1 cellular context compared by ENCODE assay signal in the genomic region with DNA sequence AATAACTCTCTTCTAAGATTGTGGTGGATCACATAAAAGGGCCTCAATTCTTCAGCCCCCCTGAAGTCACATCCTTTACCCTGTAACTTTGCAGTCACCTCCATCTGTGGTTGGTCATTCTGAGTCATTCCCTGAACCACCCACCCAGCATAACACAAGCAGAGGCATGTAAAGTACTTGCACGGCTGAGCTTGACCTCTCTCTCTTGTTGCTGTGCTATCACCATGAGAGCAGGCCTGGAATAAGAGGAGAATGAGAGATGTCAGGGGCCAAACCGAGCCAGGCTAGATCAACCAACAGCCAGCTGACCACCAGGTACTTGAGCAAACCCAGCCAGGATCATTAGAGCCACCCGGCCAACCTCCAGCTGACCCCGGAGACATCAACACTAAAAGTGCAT.
TF ChIP-seq lines count a peak whose summit lies in the region.

No MANE protein-coding gene starts in this region.

TF ChIP-seq in GM12878, 131 proteins besides CTCF, POLR2A, EP300 and RAD21 (continued from another document and continues in another):
- TF ChIP-seq, protein P1, sequence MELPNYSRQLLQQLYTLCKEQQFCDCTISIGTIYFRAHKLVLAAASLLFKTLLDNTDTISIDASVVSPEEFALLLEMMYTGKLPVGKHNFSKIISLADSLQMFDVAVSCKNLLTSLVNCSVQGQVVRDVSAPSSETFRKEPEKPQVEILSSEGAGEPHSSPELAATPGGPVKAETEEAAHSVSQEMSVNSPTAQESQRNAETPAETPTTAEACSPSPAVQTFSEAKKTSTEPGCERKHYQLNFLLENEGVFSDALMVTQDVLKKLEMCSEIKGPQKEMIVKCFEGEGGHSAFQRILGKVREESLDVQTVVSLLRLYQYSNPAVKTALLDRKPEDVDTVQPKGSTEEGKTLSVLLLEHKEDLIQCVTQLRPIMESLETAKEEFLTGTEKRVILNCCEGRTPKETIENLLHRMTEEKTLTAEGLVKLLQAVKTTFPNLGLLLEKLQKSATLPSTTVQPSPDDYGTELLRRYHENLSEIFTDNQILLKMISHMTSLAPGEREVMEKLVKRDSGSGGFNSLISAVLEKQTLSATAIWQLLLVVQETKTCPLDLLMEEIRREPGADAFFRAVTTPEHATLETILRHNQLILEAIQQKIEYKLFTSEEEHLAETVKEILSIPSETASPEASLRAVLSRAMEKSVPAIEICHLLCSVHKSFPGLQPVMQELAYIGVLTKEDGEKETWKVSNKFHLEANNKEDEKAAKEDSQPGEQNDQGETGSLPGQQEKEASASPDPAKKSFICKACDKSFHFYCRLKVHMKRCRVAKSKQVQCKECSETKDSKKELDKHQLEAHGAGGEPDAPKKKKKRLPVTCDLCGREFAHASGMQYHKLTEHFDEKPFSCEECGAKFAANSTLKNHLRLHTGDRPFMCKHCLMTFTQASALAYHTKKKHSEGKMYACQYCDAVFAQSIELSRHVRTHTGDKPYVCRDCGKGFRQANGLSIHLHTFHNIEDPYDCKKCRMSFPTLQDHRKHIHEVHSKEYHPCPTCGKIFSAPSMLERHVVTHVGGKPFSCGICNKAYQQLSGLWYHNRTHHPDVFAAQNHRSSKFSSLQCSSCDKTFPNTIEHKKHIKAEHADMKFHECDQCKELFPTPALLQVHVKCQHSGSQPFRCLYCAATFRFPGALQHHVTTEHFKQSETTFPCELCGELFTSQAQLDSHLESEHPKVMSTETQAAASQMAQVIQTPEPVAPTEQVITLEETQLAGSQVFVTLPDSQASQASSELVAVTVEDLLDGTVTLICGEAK (IDR thresholded peaks at IDR 0.05; ENCODE audit: borderline replicate concordance), result no peak
- TF ChIP-seq RB1 (IDR thresholded peaks at IDR 0.05; ENCODE audit: borderline replicate concordance) (no peak), JUNB (IDR thresholded peaks at IDR 0.05) (peak; percentile 93), SMARCA5 (IDR thresholded peaks at IDR 0.05) (no peak), ZNF622 (IDR thresholded peaks at IDR 0.05) (no peak), STAT1 (conservative IDR thresholded peaks at IDR 0.05) (no peak), IKZF1 (conservative IDR thresholded peaks at IDR 0.05) (peak; percentile 66), ZNF384 (IDR thresholded peaks at IDR 0.05; ENCODE audit: borderline replicate concordance, low read depth, low read length) (no peak), FOXM1 (IDR thresholded peaks at IDR 0.05; ENCODE audit: low read depth, low read length) (peak; percentile 88; the same call in 1 of the 2 replicates), LARP7 (IDR thresholded peaks at IDR 0.05) (no peak), MYB (IDR thresholded peaks at IDR 0.05; ENCODE audit: borderline replicate concordance, low read depth, low read length) (no peak), TARDBP (IDR thresholded peaks at IDR 0.05; ENCODE audit: borderline replicate concordance) (peak; percentile 76), ZNF217 (IDR thresholded peaks at IDR 0.05) (no peak), NFXL1 (IDR thresholded peaks at IDR 0.05; ENCODE audit: borderline replicate concordance) (no peak), TCF7 (IDR thresholded peaks at IDR 0.05; ENCODE audit: borderline replicate concordance) (no peak), SIX5 (IDR thresholded peaks at IDR 0.05; ENCODE audit: low read depth, low read length, severe bottlenecking) (no peak), EGR1 (IDR thresholded peaks at IDR 0.05; ENCODE audit: borderline replicate concordance in 1 of 2, low read depth in 2 of 2, low read length in 2 of 2) (peak in 1 of 2 experiments; percentile 86; a peak in 2 of 3 replicates), TCF3 (IDR thresholded peaks at IDR 0.05; ENCODE audit: borderline replicate concordance, insufficient read depth, low read depth, low read length) (peak; percentile 37; the same call in 1 of the 2 replicates)
- TF ChIP-seq, protein P2, sequence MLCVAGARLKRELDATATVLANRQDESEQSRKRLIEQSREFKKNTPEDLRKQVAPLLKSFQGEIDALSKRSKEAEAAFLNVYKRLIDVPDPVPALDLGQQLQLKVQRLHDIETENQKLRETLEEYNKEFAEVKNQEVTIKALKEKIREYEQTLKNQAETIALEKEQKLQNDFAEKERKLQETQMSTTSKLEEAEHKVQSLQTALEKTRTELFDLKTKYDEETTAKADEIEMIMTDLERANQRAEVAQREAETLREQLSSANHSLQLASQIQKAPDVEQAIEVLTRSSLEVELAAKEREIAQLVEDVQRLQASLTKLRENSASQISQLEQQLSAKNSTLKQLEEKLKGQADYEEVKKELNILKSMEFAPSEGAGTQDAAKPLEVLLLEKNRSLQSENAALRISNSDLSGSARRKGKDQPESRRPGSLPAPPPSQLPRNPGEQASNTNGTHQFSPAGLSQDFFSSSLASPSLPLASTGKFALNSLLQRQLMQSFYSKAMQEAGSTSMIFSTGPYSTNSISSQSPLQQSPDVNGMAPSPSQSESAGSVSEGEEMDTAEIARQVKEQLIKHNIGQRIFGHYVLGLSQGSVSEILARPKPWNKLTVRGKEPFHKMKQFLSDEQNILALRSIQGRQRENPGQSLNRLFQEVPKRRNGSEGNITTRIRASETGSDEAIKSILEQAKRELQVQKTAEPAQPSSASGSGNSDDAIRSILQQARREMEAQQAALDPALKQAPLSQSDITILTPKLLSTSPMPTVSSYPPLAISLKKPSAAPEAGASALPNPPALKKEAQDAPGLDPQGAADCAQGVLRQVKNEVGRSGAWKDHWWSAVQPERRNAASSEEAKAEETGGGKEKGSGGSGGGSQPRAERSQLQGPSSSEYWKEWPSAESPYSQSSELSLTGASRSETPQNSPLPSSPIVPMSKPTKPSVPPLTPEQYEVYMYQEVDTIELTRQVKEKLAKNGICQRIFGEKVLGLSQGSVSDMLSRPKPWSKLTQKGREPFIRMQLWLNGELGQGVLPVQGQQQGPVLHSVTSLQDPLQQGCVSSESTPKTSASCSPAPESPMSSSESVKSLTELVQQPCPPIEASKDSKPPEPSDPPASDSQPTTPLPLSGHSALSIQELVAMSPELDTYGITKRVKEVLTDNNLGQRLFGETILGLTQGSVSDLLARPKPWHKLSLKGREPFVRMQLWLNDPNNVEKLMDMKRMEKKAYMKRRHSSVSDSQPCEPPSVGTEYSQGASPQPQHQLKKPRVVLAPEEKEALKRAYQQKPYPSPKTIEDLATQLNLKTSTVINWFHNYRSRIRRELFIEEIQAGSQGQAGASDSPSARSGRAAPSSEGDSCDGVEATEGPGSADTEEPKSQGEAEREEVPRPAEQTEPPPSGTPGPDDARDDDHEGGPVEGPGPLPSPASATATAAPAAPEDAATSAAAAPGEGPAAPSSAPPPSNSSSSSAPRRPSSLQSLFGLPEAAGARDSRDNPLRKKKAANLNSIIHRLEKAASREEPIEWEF (IDR thresholded peaks at IDR 0.05; ENCODE audit: insufficient replicate concordance, low read depth, low read length), result no peak
- TF ChIP-seq, protein P3, sequence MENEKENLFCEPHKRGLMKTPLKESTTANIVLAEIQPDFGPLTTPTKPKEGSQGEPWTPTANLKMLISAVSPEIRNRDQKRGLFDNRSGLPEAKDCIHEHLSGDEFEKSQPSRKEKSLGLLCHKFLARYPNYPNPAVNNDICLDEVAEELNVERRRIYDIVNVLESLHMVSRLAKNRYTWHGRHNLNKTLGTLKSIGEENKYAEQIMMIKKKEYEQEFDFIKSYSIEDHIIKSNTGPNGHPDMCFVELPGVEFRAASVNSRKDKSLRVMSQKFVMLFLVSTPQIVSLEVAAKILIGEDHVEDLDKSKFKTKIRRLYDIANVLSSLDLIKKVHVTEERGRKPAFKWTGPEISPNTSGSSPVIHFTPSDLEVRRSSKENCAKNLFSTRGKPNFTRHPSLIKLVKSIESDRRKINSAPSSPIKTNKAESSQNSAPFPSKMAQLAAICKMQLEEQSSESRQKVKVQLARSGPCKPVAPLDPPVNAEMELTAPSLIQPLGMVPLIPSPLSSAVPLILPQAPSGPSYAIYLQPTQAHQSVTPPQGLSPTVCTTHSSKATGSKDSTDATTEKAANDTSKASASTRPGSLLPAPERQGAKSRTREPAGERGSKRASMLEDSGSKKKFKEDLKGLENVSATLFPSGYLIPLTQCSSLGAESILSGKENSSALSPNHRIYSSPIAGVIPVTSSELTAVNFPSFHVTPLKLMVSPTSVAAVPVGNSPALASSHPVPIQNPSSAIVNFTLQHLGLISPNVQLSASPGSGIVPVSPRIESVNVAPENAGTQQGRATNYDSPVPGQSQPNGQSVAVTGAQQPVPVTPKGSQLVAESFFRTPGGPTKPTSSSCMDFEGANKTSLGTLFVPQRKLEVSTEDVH (IDR thresholded peaks at IDR 0.05; ENCODE audit: low read depth, partially characterized antibody), result no peak
- TF ChIP-seq, protein P4, sequence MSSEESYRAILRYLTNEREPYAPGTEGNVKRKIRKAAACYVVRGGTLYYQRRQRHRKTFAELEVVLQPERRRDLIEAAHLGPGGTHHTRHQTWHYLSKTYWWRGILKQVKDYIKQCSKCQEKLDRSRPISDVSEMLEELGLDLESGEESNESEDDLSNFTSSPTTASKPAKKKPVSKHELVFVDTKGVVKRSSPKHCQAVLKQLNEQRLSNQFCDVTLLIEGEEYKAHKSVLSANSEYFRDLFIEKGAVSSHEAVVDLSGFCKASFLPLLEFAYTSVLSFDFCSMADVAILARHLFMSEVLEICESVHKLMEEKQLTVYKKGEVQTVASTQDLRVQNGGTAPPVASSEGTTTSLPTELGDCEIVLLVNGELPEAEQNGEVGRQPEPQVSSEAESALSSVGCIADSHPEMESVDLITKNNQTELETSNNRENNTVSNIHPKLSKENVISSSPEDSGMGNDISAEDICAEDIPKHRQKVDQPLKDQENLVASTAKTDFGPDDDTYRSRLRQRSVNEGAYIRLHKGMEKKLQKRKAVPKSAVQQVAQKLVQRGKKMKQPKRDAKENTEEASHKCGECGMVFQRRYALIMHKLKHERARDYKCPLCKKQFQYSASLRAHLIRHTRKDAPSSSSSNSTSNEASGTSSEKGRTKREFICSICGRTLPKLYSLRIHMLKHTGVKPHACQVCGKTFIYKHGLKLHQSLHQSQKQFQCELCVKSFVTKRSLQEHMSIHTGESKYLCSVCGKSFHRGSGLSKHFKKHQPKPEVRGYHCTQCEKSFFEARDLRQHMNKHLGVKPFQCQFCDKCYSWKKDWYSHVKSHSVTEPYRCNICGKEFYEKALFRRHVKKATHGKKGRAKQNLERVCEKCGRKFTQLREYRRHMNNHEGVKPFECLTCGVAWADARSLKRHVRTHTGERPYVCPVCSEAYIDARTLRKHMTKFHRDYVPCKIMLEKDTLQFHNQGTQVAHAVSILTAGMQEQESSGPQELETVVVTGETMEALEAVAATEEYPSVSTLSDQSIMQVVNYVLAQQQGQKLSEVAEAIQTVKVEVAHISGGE (CRISPR knock-in tag; IDR thresholded peaks at IDR 0.05), result no peak
- TF ChIP-seq, protein P5, sequence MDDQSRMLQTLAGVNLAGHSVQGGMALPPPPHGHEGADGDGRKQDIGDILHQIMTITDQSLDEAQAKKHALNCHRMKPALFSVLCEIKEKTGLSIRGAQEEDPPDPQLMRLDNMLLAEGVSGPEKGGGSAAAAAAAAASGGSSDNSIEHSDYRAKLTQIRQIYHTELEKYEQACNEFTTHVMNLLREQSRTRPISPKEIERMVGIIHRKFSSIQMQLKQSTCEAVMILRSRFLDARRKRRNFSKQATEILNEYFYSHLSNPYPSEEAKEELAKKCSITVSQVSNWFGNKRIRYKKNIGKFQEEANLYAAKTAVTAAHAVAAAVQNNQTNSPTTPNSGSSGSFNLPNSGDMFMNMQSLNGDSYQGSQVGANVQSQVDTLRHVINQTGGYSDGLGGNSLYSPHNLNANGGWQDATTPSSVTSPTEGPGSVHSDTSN (IDR thresholded peaks at IDR 0.05; ENCODE audit: insufficient replicate concordance, low read depth, low read length), result no peak
- TF ChIP-seq, protein P6, sequence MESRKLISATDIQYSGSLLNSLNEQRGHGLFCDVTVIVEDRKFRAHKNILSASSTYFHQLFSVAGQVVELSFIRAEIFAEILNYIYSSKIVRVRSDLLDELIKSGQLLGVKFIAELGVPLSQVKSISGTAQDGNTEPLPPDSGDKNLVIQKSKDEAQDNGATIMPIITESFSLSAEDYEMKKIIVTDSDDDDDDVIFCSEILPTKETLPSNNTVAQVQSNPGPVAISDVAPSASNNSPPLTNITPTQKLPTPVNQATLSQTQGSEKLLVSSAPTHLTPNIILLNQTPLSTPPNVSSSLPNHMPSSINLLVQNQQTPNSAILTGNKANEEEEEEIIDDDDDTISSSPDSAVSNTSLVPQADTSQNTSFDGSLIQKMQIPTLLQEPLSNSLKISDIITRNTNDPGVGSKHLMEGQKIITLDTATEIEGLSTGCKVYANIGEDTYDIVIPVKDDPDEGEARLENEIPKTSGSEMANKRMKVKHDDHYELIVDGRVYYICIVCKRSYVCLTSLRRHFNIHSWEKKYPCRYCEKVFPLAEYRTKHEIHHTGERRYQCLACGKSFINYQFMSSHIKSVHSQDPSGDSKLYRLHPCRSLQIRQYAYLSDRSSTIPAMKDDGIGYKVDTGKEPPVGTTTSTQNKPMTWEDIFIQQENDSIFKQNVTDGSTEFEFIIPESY (IDR thresholded peaks at IDR 0.05), result no peak
- TF ChIP-seq, protein P7, sequence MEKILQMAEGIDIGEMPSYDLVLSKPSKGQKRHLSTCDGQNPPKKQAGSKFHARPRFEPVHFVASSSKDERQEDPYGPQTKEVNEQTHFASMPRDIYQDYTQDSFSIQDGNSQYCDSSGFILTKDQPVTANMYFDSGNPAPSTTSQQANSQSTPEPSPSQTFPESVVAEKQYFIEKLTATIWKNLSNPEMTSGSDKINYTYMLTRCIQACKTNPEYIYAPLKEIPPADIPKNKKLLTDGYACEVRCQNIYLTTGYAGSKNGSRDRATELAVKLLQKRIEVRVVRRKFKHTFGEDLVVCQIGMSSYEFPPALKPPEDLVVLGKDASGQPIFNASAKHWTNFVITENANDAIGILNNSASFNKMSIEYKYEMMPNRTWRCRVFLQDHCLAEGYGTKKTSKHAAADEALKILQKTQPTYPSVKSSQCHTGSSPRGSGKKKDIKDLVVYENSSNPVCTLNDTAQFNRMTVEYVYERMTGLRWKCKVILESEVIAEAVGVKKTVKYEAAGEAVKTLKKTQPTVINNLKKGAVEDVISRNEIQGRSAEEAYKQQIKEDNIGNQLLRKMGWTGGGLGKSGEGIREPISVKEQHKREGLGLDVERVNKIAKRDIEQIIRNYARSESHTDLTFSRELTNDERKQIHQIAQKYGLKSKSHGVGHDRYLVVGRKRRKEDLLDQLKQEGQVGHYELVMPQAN (conservative IDR thresholded peaks at IDR 0.05), result no peak
- TF ChIP-seq, protein P8, sequence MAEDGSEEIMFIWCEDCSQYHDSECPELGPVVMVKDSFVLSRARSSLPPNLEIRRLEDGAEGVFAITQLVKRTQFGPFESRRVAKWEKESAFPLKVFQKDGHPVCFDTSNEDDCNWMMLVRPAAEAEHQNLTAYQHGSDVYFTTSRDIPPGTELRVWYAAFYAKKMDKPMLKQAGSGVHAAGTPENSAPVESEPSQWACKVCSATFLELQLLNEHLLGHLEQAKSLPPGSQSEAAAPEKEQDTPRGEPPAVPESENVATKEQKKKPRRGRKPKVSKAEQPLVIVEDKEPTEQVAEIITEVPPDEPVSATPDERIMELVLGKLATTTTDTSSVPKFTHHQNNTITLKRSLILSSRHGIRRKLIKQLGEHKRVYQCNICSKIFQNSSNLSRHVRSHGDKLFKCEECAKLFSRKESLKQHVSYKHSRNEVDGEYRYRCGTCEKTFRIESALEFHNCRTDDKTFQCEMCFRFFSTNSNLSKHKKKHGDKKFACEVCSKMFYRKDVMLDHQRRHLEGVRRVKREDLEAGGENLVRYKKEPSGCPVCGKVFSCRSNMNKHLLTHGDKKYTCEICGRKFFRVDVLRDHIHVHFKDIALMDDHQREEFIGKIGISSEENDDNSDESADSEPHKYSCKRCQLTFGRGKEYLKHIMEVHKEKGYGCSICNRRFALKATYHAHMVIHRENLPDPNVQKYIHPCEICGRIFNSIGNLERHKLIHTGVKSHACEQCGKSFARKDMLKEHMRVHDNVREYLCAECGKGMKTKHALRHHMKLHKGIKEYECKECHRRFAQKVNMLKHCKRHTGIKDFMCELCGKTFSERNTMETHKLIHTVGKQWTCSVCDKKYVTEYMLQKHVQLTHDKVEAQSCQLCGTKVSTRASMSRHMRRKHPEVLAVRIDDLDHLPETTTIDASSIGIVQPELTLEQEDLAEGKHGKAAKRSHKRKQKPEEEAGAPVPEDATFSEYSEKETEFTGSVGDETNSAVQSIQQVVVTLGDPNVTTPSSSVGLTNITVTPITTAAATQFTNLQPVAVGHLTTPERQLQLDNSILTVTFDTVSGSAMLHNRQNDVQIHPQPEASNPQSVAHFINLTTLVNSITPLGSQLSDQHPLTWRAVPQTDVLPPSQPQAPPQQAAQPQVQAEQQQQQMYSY (CRISPR knock-in tag; IDR thresholded peaks at IDR 0.05), result no peak
